Comparison of ENCODE assay signal across 8 cellular contexts in genomic region chr10:91220954-91221696, GRCh38. TPM values are rescaled to one million over a fixed set of nuclear protein-coding genes. Genes with fewer than 3 reads are reported as not detected.
DNase-seq lines count a peak whose midpoint lies in the region; ATAC-seq and TF ChIP-seq lines count a peak whose summit lies in the region.

No MANE protein-coding gene starts in this region.

- peak; percentile 25 for ATAC-seq in GM19467 (IDR thresholded peaks at IDR 0.05; ENCODE audit: unreplicated experiment)

- POLR2A ChIA-PET in activated CD4-positive, alpha-beta T cell treated with anti-CD3 and anti-CD28 coated beads, Interleukin-2, amount 10 ng/mL, durations not matched to agents 7 days and 5 days (lab: Charles Lee): interaction anchor here (0.6 to 1.4 kb wide), 2 partner anchors 23 to 58 kb away, joined by 3 to 4 read pairs; no protein-coding TSS in a partner anchor
- POLR2A ChIA-PET in HEK293T (lab: Yijun Ruan, JAX): no interaction called here

- DNase-seq in Caki2 (ENCODE audit: low read depth): peak; percentile 26
- DNase-seq in HT1080 (ENCODE audit: low read depth): peak; percentile 22
- peak; percentile 31 for DNase-seq in activated CD4-positive, alpha-beta T cell treated with anti-CD3 and anti-CD28 coated beads, Interleukin-2, amount 10 ng/mL, durations not matched to agents 7 days and 5 days
- DNase-seq in fibroblast of pulmonary artery (ENCODE audit: low read depth): no peak
- no peak for DNase-seq in cerebellum (ENCODE audit: low spot score)
- DNase-seq in HEK293T (ENCODE audit: extremely low spot score): no peak

- TF ChIP-seq CTCF in fibroblast of pulmonary artery (IDR thresholded peaks at IDR 0.05; ENCODE audit: low read length, missing control alignments) (no peak), nephron (IDR thresholded peaks at IDR 0.05; ENCODE audit: unreplicated experiment in 3 of 3) (no peak)

- in situ Hi-C loops in Caki2 (cut with HindIII; ENCODE audit: low pct_unique_long_range_greater_than_20kb, low sequenced_read_pairs): no loop called here

- H3K4me3 Mint-ChIP-seq in activated CD4-positive, alpha-beta T cell treated with anti-CD3 and anti-CD28 coated beads, Interleukin-2, amount 10 ng/mL, durations not matched to agents 7 days and 5 days: peak overlapping the region; percentile 87
- peak overlapping the region; percentile 85 to 92 (median 92) for H3K4me3 Mint-ChIP-seq in nephron

- no peaks in the 10 kb centered on the region for H3K9me3 Mint-ChIP-seq in activated CD4-positive, alpha-beta T cell treated with anti-CD3 and anti-CD28 coated beads, Interleukin-2, amount 10 ng/mL, durations not matched to agents 7 days and 5 days
- no peaks in the 10 kb centered on the region for H3K9me3 Mint-ChIP-seq in nephron

- H3K27me3 Mint-ChIP-seq in activated CD4-positive, alpha-beta T cell treated with anti-CD3 and anti-CD28 coated beads, Interleukin-2, amount 10 ng/mL, durations not matched to agents 7 days and 5 days: no peaks in the 10 kb centered on the region
- H3K27me3 Mint-ChIP-seq in nephron (ENCODE audit: low read depth): peaks cover 33% of the 10 kb centered on the region

- peak overlapping the region; percentile 90 for H3K27ac Mint-ChIP-seq in activated CD4-positive, alpha-beta T cell treated with anti-CD3 and anti-CD28 coated beads, Interleukin-2, amount 10 ng/mL, durations not matched to agents 7 days and 5 days
- H3K27ac Mint-ChIP-seq in nephron: peak overlapping the region in 2 of 3 experiments; percentile 51 to 79

- CTCF ChIA-PET in activated CD4-positive, alpha-beta T cell treated with anti-CD3 and anti-CD28 coated beads, Interleukin-2, amount 10 ng/mL, durations not matched to agents 7 days and 5 days (lab: Charles Lee): interaction anchor here (1.2 kb wide), 2 partner anchors 11 to 57 kb away, joined by 3 read pairs; no protein-coding TSS in a partner anchor
- CTCF ChIA-PET in HEK293T (lab: Yijun Ruan, JAX): no interaction called here

- H3K4me3 ChIP-seq in fibroblast of pulmonary artery (replicated peaks; ENCODE audit: low read depth, low read length): peak overlapping the region; percentile 73

- H3K36me3 Mint-ChIP-seq in activated CD4-positive, alpha-beta T cell treated with anti-CD3 and anti-CD28 coated beads, Interleukin-2, amount 10 ng/mL, durations not matched to agents 7 days and 5 days (ENCODE audit: low read depth): peaks cover 33% of the 10 kb centered on the region
- no peaks in the 10 kb centered on the region for H3K36me3 Mint-ChIP-seq in nephron (ENCODE audit: low read depth)

- peaks cover 49% of the 10 kb centered on the region for H3K4me1 Mint-ChIP-seq in activated CD4-positive, alpha-beta T cell treated with anti-CD3 and anti-CD28 coated beads, Interleukin-2, amount 10 ng/mL, durations not matched to agents 7 days and 5 days
- peaks cover 21% of the 10 kb centered on the region for H3K4me1 Mint-ChIP-seq in nephron

TF ChIP-seq in HEK293T, 16 proteins besides CTCF, POLR2A, EP300 and RAD21:
- TF ChIP-seq BHLHE40 (IDR thresholded peaks at IDR 0.05; ENCODE audit: borderline replicate concordance): no peak

RNA-seq across cellular contexts. Expression of gene PCGF5, which starts 0.7 kb away (rescaled TPM):
- total RNA-seq in Caki2 (2014; rRNA removed; shearing (Covaris generic); ENCODE audit: low replicate concordance): 36.7 and 36.8 TPM in 2 replicates
- 23.5 and 34.0 TPM in 2 replicates for total RNA-seq in HT1080 (2014; rRNA removed; shearing (Covaris generic))
- polyA plus RNA-seq in HT1080 (2015; cell fraction: cytosol; rRNA removed): 39.5 and 44.9 TPM in 2 replicates
- 13.6 and 14.6 TPM in 2 replicates for polyA plus RNA-seq in HT1080 (2015; cell fraction: nucleus; rRNA removed)
- 10 to 100 TPM; 49.3 to 62.0 TPM for total RNA-seq in activated CD4-positive, alpha-beta T cell treated with anti-CD3 and anti-CD28 coated beads, Interleukin-2, amount 10 ng/mL, durations not matched to agents 7 days and 5 days
- total RNA-seq in cerebellum: 19.6 TPM

Comparison
In these comparisons a context has a peak if more than half of its experiments do, and no peak if none do; other contexts are left out.
1. DNase-seq: peak in Caki2 (single experiment), HT1080 (single experiment) and activated CD4-positive, alpha-beta T cell treated with anti-CD3 and anti-CD28 coated beads, Interleukin-2, amount 10 ng/mL, durations not matched to agents 7 days and 5 days (single experiment); none in fibroblast of pulmonary artery (single experiment), cerebellum (single experiment) and HEK293T (single experiment).